13 cellular contexts compared by ENCODE assay signal in the genomic region with DNA sequence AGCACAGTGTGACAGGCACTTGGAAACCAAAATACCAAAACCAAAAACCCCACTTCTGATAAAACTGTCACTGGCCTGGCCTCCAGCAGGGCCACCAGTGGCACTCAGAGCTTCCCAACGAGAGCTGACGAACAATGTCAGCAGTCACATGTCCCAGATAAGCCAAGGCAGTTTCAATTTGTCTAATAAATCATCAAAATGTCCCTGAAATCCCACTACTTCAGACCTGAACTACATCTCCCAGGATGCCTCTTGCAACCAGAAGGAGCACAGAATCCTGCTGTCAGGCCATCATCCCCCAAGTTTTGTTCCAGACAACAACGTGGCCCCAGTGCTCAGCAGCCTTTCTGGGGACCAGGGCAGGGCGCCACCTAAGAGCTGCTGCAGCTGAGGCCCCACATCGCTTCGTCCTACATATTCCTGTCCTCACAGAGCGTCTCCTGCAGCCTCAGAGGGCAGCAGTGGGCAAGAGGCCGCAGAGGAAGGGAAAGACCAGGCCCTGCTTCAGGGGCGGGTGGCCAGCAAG. TPM values are rescaled to one million over a fixed set of nuclear protein-coding genes. Genes with fewer than 3 reads are reported as not detected.
DNase-seq lines count a peak whose midpoint lies in the region; ATAC-seq and TF ChIP-seq lines count a peak whose summit lies in the region.
"Had no signal": no experiment of that assay in that cellular context is flagged by ENCODE, and none has a peak within 500 bp of the region (broad histone marks: within the 10 kb centered on the region; RNA-seq: fewer than 3 reads in every experiment).

No MANE protein-coding gene starts in this region.

- DNase-seq in NCI-H2107 treated with DMSO at 0.1 percent for 48 hours (lab: John Stamatoyannopoulos, UW; ENCODE audit: unreplicated experiment) (peak; percentile 47), NCI-H2107 (lab: John Stamatoyannopoulos, UW) (no peak), NCI-H69 (lab: John Stamatoyannopoulos, UW) (peak; percentile 54), esophagus squamous epithelium (lab: John Stamatoyannopoulos, UW) (no peak), gastrocnemius medialis (no peak), NCI-H446 (lab: John Stamatoyannopoulos, UW) (no peak)
- DNase-seq: ACHN; activated naive CD4-positive, alpha-beta T cell treated with Interleukin-2 at 50 U/mL for 16 hours; naive thymus-derived CD4-positive, alpha-beta T cell had no signal

- H3K9me3 ChIP-seq in esophagus squamous epithelium (no peaks in the 10 kb centered on the region), gastrocnemius medialis (no peaks in the 10 kb centered on the region)
- H3K9me3 ChIP-seq: thoracic aorta had no signal

- no peak for ATAC-seq in gastrocnemius medialis
- ATAC-seq in HG02763 (IDR thresholded peaks at IDR 0.05; ENCODE audit: unreplicated experiment), result no peak
- ATAC-seq in GM18861 (IDR thresholded peaks at IDR 0.05; ENCODE audit: unreplicated experiment), result no peak
- ATAC-seq: naive thymus-derived CD4-positive, alpha-beta T cell had no signal

- no peaks in the 10 kb centered on the region for H3K27me3 ChIP-seq in esophagus squamous epithelium
- H3K27me3 ChIP-seq in gastrocnemius medialis, result no peaks in the 10 kb centered on the region

- H3K27ac ChIP-seq in esophagus squamous epithelium (peak overlapping the region; percentile 40 to 77 (median 74)), gastrocnemius medialis (peak overlapping the region in 3 of 4 donors; percentile 64 to 81 (median 71))
- H3K27ac ChIP-seq: thoracic aorta had no signal

- no peak for TF ChIP-seq CTCF in esophagus squamous epithelium (IDR thresholded peaks at IDR 0.05)
- no peak for TF ChIP-seq CTCF in gastrocnemius medialis (IDR thresholded peaks at IDR 0.05 in 4 of 5, conservative IDR thresholded peaks at IDR 0.05 in 1 of 5)

- no peaks in the 10 kb centered on the region for H3K36me3 ChIP-seq in esophagus squamous epithelium
- no peaks in the 10 kb centered on the region for H3K36me3 ChIP-seq in gastrocnemius medialis
- H3K36me3 ChIP-seq: thoracic aorta had no signal

- H3K4me1 ChIP-seq in esophagus squamous epithelium, result peaks cover 37 to 65% (median 45%) of the 10 kb centered on the region in 3 donors
- peaks cover 10 to 43% of the 10 kb centered on the region in 2 donors for H3K4me1 ChIP-seq in gastrocnemius medialis

- intact Hi-C loops in esophagus squamous epithelium (cut with DNase I), result no loop called here
- intact Hi-C loops in gastrocnemius medialis (cut with DNase I; ENCODE audit: low total_unique reads), result loop anchor here (2.0 kb wide), 1 partner anchor 37 kb away; no protein-coding TSS in a partner anchor

- H3K4me3 ChIP-seq in esophagus squamous epithelium, result no peak overlapping the region
- H3K4me3 ChIP-seq in gastrocnemius medialis, result no peak overlapping the region
- H3K4me3 ChIP-seq: skin epidermis had no signal

- in situ Hi-C loops in gastrocnemius medialis (cut with MboI; ENCODE audit: low sequenced_read_pairs in 4 of 4), result no loop called here

- WGBS in esophagus squamous epithelium, 2 donors, result 28 to 100% methylated on average over 1 to 3 of the region's 9 CpGs

- TF ChIP-seq POLR2A in esophagus squamous epithelium (IDR thresholded peaks at IDR 0.05), result no peak
- no peak for TF ChIP-seq POLR2A in gastrocnemius medialis (IDR thresholded peaks at IDR 0.05)

RNA-seq across cellular contexts. Expression of a gene that starts 25.1 kb away (rescaled TPM):
- total RNA-seq in esophagus squamous epithelium (10 to 100 TPM in 1 of 4 donors, 1 to 10 TPM in 3; 6.7 to 13.5 (median 7.2) TPM), gastrocnemius medialis (10 to 100 TPM in 2 of 4 donors, 1 to 10 TPM in 2; 8.6 to 12.1 (median 10.1) TPM)

RNA-seq across cellular contexts. Expression of a gene that starts 38.7 kb away (rescaled TPM):
- total RNA-seq in esophagus squamous epithelium (10 to 100 TPM in 3 of 4 donors, 1 to 10 TPM in 1; 8.9 to 29.7 (median 21.8) TPM), gastrocnemius medialis (10 to 100 TPM in 1 of 4 donors, 1 to 10 TPM in 3; 6.6 to 11.8 (median 8.3) TPM)

Comparison
In these comparisons a context has a peak if more than half of its experiments do, and no peak if none do; other contexts are left out.
1. DNase-seq: peak in NCI-H2107 treated with DMSO at 0.1 percent for 48 hours (single experiment) and NCI-H69 (single experiment); none in NCI-H2107 (single experiment), esophagus squamous epithelium (single experiment), gastrocnemius medialis (0 of 2) and NCI-H446 (0 of 2).